In genomic region chr15:63763476-63764123, GRCh38 we compare ENCODE assay signal across 2 cellular contexts.
TF ChIP-seq lines count a peak whose summit lies in the region.

No MANE protein-coding gene starts in this region.

TF ChIP-seq in H1, 55 proteins besides CTCF, POLR2A, EP300 and RAD21:
- TF ChIP-seq HDAC2 (IDR thresholded peaks at IDR 0.05; ENCODE audit: borderline replicate concordance in 1 of 2, low read depth in 2 of 2, low read length in 2 of 2), result no peak
- TF ChIP-seq ATF2 (IDR thresholded peaks at IDR 0.05; ENCODE audit: low read length), result no peak
- TF ChIP-seq JUN (IDR thresholded peaks at IDR 0.05; ENCODE audit: low read depth, low read length), result no peak
- TF ChIP-seq NRF1 (IDR thresholded peaks at IDR 0.05; ENCODE audit: low read depth, low read length), result no peak
- no peak for TF ChIP-seq BCL11A (IDR thresholded peaks at IDR 0.05; ENCODE audit: low read depth in 2 of 2, low read length in 2 of 2)
- no peak for TF ChIP-seq TEAD4 (IDR thresholded peaks at IDR 0.05; ENCODE audit: low read depth, low read length)
- TF ChIP-seq TCF12 (IDR thresholded peaks at IDR 0.05; ENCODE audit: low read depth, low read length), result no peak
- no peak for TF ChIP-seq TBP (IDR thresholded peaks at IDR 0.05; ENCODE audit: low read depth, low read length)
- TF ChIP-seq, protein P1, sequence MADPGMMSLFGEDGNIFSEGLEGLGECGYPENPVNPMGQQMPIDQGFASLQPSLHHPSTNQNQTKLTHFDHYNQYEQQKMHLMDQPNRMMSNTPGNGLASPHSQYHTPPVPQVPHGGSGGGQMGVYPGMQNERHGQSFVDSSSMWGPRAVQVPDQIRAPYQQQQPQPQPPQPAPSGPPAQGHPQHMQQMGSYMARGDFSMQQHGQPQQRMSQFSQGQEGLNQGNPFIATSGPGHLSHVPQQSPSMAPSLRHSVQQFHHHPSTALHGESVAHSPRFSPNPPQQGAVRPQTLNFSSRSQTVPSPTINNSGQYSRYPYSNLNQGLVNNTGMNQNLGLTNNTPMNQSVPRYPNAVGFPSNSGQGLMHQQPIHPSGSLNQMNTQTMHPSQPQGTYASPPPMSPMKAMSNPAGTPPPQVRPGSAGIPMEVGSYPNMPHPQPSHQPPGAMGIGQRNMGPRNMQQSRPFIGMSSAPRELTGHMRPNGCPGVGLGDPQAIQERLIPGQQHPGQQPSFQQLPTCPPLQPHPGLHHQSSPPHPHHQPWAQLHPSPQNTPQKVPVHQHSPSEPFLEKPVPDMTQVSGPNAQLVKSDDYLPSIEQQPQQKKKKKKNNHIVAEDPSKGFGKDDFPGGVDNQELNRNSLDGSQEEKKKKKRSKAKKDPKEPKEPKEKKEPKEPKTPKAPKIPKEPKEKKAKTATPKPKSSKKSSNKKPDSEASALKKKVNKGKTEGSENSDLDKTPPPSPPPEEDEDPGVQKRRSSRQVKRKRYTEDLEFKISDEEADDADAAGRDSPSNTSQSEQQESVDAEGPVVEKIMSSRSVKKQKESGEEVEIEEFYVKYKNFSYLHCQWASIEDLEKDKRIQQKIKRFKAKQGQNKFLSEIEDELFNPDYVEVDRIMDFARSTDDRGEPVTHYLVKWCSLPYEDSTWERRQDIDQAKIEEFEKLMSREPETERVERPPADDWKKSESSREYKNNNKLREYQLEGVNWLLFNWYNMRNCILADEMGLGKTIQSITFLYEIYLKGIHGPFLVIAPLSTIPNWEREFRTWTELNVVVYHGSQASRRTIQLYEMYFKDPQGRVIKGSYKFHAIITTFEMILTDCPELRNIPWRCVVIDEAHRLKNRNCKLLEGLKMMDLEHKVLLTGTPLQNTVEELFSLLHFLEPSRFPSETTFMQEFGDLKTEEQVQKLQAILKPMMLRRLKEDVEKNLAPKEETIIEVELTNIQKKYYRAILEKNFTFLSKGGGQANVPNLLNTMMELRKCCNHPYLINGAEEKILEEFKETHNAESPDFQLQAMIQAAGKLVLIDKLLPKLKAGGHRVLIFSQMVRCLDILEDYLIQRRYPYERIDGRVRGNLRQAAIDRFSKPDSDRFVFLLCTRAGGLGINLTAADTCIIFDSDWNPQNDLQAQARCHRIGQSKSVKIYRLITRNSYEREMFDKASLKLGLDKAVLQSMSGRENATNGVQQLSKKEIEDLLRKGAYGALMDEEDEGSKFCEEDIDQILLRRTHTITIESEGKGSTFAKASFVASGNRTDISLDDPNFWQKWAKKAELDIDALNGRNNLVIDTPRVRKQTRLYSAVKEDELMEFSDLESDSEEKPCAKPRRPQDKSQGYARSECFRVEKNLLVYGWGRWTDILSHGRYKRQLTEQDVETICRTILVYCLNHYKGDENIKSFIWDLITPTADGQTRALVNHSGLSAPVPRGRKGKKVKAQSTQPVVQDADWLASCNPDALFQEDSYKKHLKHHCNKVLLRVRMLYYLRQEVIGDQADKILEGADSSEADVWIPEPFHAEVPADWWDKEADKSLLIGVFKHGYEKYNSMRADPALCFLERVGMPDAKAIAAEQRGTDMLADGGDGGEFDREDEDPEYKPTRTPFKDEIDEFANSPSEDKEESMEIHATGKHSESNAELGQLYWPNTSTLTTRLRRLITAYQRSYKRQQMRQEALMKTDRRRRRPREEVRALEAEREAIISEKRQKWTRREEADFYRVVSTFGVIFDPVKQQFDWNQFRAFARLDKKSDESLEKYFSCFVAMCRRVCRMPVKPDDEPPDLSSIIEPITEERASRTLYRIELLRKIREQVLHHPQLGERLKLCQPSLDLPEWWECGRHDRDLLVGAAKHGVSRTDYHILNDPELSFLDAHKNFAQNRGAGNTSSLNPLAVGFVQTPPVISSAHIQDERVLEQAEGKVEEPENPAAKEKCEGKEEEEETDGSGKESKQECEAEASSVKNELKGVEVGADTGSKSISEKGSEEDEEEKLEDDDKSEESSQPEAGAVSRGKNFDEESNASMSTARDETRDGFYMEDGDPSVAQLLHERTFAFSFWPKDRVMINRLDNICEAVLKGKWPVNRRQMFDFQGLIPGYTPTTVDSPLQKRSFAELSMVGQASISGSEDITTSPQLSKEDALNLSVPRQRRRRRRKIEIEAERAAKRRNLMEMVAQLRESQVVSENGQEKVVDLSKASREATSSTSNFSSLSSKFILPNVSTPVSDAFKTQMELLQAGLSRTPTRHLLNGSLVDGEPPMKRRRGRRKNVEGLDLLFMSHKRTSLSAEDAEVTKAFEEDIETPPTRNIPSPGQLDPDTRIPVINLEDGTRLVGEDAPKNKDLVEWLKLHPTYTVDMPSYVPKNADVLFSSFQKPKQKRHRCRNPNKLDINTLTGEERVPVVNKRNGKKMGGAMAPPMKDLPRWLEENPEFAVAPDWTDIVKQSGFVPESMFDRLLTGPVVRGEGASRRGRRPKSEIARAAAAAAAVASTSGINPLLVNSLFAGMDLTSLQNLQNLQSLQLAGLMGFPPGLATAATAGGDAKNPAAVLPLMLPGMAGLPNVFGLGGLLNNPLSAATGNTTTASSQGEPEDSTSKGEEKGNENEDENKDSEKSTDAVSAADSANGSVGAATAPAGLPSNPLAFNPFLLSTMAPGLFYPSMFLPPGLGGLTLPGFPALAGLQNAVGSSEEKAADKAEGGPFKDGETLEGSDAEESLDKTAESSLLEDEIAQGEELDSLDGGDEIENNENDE (IDR thresholded peaks at IDR 0.05; ENCODE audit: insufficient replicate concordance, low read length), result no peak
- no peak for TF ChIP-seq SRF (IDR thresholded peaks at IDR 0.05; ENCODE audit: low read depth, low read length)

TF ChIP-seq in HepG2, 621 proteins besides CTCF, POLR2A, EP300 and RAD21:
- no peak for TF ChIP-seq ISL2 (CRISPR knock-in tag; IDR thresholded peaks at IDR 0.05)
- no peak for TF ChIP-seq AGO1 (IDR thresholded peaks at IDR 0.05; ENCODE audit: low read depth, low read length, poor library complexity, severe bottlenecking)
- TF ChIP-seq, protein P2, sequence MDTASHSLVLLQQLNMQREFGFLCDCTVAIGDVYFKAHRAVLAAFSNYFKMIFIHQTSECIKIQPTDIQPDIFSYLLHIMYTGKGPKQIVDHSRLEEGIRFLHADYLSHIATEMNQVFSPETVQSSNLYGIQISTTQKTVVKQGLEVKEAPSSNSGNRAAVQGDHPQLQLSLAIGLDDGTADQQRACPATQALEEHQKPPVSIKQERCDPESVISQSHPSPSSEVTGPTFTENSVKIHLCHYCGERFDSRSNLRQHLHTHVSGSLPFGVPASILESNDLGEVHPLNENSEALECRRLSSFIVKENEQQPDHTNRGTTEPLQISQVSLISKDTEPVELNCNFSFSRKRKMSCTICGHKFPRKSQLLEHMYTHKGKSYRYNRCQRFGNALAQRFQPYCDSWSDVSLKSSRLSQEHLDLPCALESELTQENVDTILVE (CRISPR knock-in tag; IDR thresholded peaks at IDR 0.05), result no peak
- no peak for TF ChIP-seq SRF (IDR thresholded peaks at IDR 0.05; ENCODE audit: low read depth, low read length)
- TF ChIP-seq RCOR2 (CRISPR knock-in tag; IDR thresholded peaks at IDR 0.05), result no peak
- TF ChIP-seq ATRX (CRISPR knock-in tag; IDR thresholded peaks at IDR 0.05; ENCODE audit: borderline replicate concordance), result no peak
- TF ChIP-seq NFKBIZ (CRISPR knock-in tag; IDR thresholded peaks at IDR 0.05), result no peak
- no peak for TF ChIP-seq LCORL (IDR thresholded peaks at IDR 0.05)
- no peak for TF ChIP-seq LCORL (CRISPR knock-in tag; IDR thresholded peaks at IDR 0.05)
- no peak for TF ChIP-seq HMGXB4 (CRISPR knock-in tag; IDR thresholded peaks at IDR 0.05; ENCODE audit: borderline replicate concordance in 1 of 2, low read depth in 1 of 2)
- TF ChIP-seq, protein P3, sequence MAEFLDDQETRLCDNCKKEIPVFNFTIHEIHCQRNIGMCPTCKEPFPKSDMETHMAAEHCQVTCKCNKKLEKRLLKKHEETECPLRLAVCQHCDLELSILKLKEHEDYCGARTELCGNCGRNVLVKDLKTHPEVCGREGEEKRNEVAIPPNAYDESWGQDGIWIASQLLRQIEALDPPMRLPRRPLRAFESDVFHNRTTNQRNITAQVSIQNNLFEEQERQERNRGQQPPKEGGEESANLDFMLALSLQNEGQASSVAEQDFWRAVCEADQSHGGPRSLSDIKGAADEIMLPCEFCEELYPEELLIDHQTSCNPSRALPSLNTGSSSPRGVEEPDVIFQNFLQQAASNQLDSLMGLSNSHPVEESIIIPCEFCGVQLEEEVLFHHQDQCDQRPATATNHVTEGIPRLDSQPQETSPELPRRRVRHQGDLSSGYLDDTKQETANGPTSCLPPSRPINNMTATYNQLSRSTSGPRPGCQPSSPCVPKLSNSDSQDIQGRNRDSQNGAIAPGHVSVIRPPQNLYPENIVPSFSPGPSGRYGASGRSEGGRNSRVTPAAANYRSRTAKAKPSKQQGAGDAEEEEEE (CRISPR knock-in tag; IDR thresholded peaks at IDR 0.05; ENCODE audit: borderline replicate concordance), result no peak
- no peak for TF ChIP-seq ELF1 (CRISPR knock-in tag; IDR thresholded peaks at IDR 0.05)
- TF ChIP-seq, protein P4, sequence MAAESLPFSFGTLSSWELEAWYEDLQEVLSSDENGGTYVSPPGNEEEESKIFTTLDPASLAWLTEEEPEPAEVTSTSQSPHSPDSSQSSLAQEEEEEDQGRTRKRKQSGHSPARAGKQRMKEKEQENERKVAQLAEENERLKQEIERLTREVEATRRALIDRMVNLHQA (CRISPR knock-in tag; IDR thresholded peaks at IDR 0.05), result no peak
- TF ChIP-seq ZFP36L2 (CRISPR knock-in tag; IDR thresholded peaks at IDR 0.05), result no peak
- TF ChIP-seq ZBTB10 (CRISPR knock-in tag; IDR thresholded peaks at IDR 0.05; ENCODE audit: borderline replicate concordance), result no peak
- TF ChIP-seq ARHGAP35 (CRISPR knock-in tag; IDR thresholded peaks at IDR 0.05; ENCODE audit: borderline replicate concordance), result no peak
TF ChIP-seq in HepG2: peak in this region for 0.
